2 cellular contexts compared by ENCODE assay signal in genomic region chr13:111049791-111050538, GRCh38.
TF ChIP-seq lines count a peak whose summit lies in the region.

No MANE protein-coding gene starts in this region.

TF ChIP-seq in HCT116, 20 proteins besides CTCF, POLR2A, EP300 and RAD21 (continued from another document):
- TF ChIP-seq REST (IDR thresholded peaks at IDR 0.05; ENCODE audit: low read depth) (no peak), SRF (IDR thresholded peaks at IDR 0.05; ENCODE audit: low read depth) (no peak), ZFX (IDR thresholded peaks at IDR 0.05) (no peak), TCF7L2 (IDR thresholded peaks at IDR 0.05; ENCODE audit: borderline replicate concordance, extremely low read depth, insufficient read depth, insufficient read length) (no peak), ELF1 (IDR thresholded peaks at IDR 0.05; ENCODE audit: borderline replicate concordance, low read depth) (no peak), SIN3A (IDR thresholded peaks at IDR 0.05; ENCODE audit: low read depth) (no peak)
- TF ChIP-seq, protein P1, sequence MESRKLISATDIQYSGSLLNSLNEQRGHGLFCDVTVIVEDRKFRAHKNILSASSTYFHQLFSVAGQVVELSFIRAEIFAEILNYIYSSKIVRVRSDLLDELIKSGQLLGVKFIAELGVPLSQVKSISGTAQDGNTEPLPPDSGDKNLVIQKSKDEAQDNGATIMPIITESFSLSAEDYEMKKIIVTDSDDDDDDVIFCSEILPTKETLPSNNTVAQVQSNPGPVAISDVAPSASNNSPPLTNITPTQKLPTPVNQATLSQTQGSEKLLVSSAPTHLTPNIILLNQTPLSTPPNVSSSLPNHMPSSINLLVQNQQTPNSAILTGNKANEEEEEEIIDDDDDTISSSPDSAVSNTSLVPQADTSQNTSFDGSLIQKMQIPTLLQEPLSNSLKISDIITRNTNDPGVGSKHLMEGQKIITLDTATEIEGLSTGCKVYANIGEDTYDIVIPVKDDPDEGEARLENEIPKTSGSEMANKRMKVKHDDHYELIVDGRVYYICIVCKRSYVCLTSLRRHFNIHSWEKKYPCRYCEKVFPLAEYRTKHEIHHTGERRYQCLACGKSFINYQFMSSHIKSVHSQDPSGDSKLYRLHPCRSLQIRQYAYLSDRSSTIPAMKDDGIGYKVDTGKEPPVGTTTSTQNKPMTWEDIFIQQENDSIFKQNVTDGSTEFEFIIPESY (IDR thresholded peaks at IDR 0.05; ENCODE audit: extremely low read depth, insufficient replicate concordance, low read length) = no peak
TF ChIP-seq in HCT116: peak in this region for 0.

TF ChIP-seq in liver, 16 proteins besides CTCF, POLR2A, EP300 and RAD21 (continued from another document):
- no peak for TF ChIP-seq ATF3 (IDR thresholded peaks at IDR 0.05)
- no peak for TF ChIP-seq JUND (IDR thresholded peaks at IDR 0.05)
- no peak for TF ChIP-seq SP1 (IDR thresholded peaks at IDR 0.05)
- no peak for TF ChIP-seq FOXA1 (IDR thresholded peaks at IDR 0.05)
